10 cellular contexts compared by ENCODE assay signal in the genomic region with DNA sequence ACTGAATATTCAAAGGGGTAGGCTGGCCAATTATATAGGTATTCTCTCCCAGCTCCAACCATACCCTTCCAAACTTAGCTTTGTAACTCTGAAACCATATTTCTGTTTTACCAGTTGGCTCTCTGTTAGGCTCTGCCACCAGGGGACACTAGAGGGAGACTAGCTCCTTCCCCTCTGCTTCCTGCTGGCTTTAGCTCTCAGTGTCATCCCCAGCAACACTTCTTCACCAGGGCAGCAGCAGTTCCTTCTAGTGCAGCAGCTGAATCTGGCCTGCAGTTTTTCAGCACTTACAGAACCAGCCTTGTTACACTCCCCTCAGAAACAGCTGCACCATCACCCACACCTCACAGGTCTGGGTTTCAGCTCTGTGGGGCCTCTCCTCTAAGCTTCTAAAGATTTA. TPM values are rescaled to one million over a fixed set of nuclear protein-coding genes. Genes with fewer than 3 reads are reported as not detected.
DNase-seq lines count a peak whose midpoint lies in the region; ATAC-seq, FAIRE-seq and TF ChIP-seq lines count a peak whose summit lies in the region.
"Had no signal": no experiment of that assay in that cellular context is flagged by ENCODE, and none has a peak within 500 bp of the region (broad histone marks: within the 10 kb centered on the region; RNA-seq: fewer than 3 reads in every experiment).

No MANE protein-coding gene starts in this region.

- H4K91ac ChIP-seq in H9 (ENCODE audit: insufficient read length, low read depth, low read length), result no peak overlapping the region

- intact Hi-C loops in activated CD4-positive, alpha-beta T cell treated with anti-CD3 and anti-CD28 coated beads, Interleukin-2, amount 10 ng/mL, durations not matched to agents 24 days and 14 days (cut with micrococcal nuclease), result loop anchor here (5.0 kb wide), 2 partner anchors 42 to 188 kb away; no protein-coding TSS in a partner anchor

- no peak overlapping the region for H4K5ac ChIP-seq in H9 (ENCODE audit: insufficient read length, low read depth, low read length)

- DNase-seq in BE2C, result peak; percentile 45
- DNase-seq in H9, result peak; percentile 74
- DNase-seq in activated CD4-positive, alpha-beta T cell treated with anti-CD3 and anti-CD28 coated beads, Interleukin-2, amount 10 ng/mL, durations not matched to agents 24 days and 14 days, result peak; percentile 83
- peak; percentile 74 for DNase-seq in iPS-NIHi7 (ENCODE audit: extremely low spot score)
- DNase-seq in NCI-H1417 (lab: John Stamatoyannopoulos, UW), result no peak
- no peak for DNase-seq in HTR-8/SVneo (ENCODE audit: insufficient read length, low spot score)
- DNase-seq in NK-92 treated with Interleukin-12 subunit alpha and Interleukin-12 subunit beta, amount 100 ng/mL, for 24 hours (lab: John Stamatoyannopoulos, UW), result no peak

- H3K36me3 ChIP-seq in BE2C, result no peaks in the 10 kb centered on the region

- H3K23ac ChIP-seq in H9 (ENCODE audit: insufficient read length, low read depth, low read length), result no peak overlapping the region

- H3K4ac ChIP-seq in H9 (ENCODE audit: low read depth, low read length), result no peak overlapping the region

- H3K9me3 ChIP-seq in BE2C, result no peaks in the 10 kb centered on the region
- no peaks in the 10 kb centered on the region for H3K9me3 ChIP-seq in H9 (ENCODE audit: control insufficient read depth, low read depth, low read length)

- H3K56ac ChIP-seq in H9 (ENCODE audit: insufficient read length, low read depth, low read length), result no peak overlapping the region

- H3K79me1 ChIP-seq in H9 (ENCODE audit: insufficient read depth, low read depth, low read length, poor library complexity, severe bottlenecking), result no peaks in the 10 kb centered on the region

- no peak overlapping the region for H2BK5ac ChIP-seq in H9 (ENCODE audit: insufficient read length, low read length)

- H3K27ac ChIP-seq in H9 (ENCODE audit: insufficient read length, low read depth, low read length), result no peak overlapping the region

- no peak overlapping the region for H2BK15ac ChIP-seq in H9 (ENCODE audit: low read depth, low read length)

- no peaks in the 10 kb centered on the region for H3K23me2 ChIP-seq in H9 (ENCODE audit: insufficient read length, low read depth, low read length, poor library complexity, severe bottlenecking)

- peak; percentile 78 for TF ChIP-seq CTCF in BE2C (IDR thresholded peaks at IDR 0.05; ENCODE audit: low read depth, low read length)
- peak; percentile 75 for TF ChIP-seq CTCF in H9 (conservative IDR thresholded peaks at IDR 0.05)

- peaks cover 0 to 3% of the 10 kb centered on the region in 2 experiments; a peak in 1 of 4 replicates for H3K4me1 Mint-ChIP-seq in H9
- peaks cover 64% of the 10 kb centered on the region for H3K4me1 Mint-ChIP-seq in activated CD4-positive, alpha-beta T cell treated with anti-CD3 and anti-CD28 coated beads, Interleukin-2, amount 10 ng/mL, durations not matched to agents 24 days and 14 days

- no peaks in the 10 kb centered on the region; a peak in 3 of 7 replicates for H3K36me3 Mint-ChIP-seq in H9 (ENCODE audit: insufficient read depth in 1 of 3, low read depth in 3 of 3)
- H3K36me3 Mint-ChIP-seq in activated CD4-positive, alpha-beta T cell treated with anti-CD3 and anti-CD28 coated beads, Interleukin-2, amount 10 ng/mL, durations not matched to agents 24 days and 14 days (ENCODE audit: low read depth), result peaks cover 17% of the 10 kb centered on the region

- H3K4me1 ChIP-seq in BE2C (no peaks in the 10 kb centered on the region), H9 (ENCODE audit: insufficient read depth, low read length) (no peaks in the 10 kb centered on the region)

- H3T11ph ChIP-seq in H9 (ENCODE audit: low read length), result no peak overlapping the region

- H3K4me3 Mint-ChIP-seq in H9, result no peak overlapping the region
- no peak overlapping the region for H3K4me3 Mint-ChIP-seq in activated CD4-positive, alpha-beta T cell treated with anti-CD3 and anti-CD28 coated beads, Interleukin-2, amount 10 ng/mL, durations not matched to agents 24 days and 14 days

- H3K9me3 Mint-ChIP-seq in H9, result peaks cover 3% of the 10 kb centered on the region in 2 experiments; a peak in 3 of 5 replicates
- peaks cover 13% of the 10 kb centered on the region for H3K9me3 Mint-ChIP-seq in activated CD4-positive, alpha-beta T cell treated with anti-CD3 and anti-CD28 coated beads, Interleukin-2, amount 10 ng/mL, durations not matched to agents 24 days and 14 days

- no peak overlapping the region for H3K4me2 ChIP-seq in H9 (ENCODE audit: insufficient read depth, insufficient read length, low read length)

- no peak overlapping the region for H3K4me3 ChIP-seq in BE2C (ENCODE audit: low read depth, low read length)

- H3K9ac ChIP-seq in H9 (ENCODE audit: extremely low read depth, insufficient read length, low read length), result no peak overlapping the region

- no peak overlapping the region for H2AK5ac ChIP-seq in H9 (ENCODE audit: insufficient read length, low read length)

- no peak for ATAC-seq in HG02763 (IDR thresholded peaks at IDR 0.05; ENCODE audit: unreplicated experiment)

- no peak overlapping the region for H2BK12ac ChIP-seq in H9 (ENCODE audit: insufficient read length, low read depth, low read length)

- no peak overlapping the region for H3K18ac ChIP-seq in H9 (ENCODE audit: insufficient read length, low read depth, low read length)

- no peak overlapping the region for H2BK120ac ChIP-seq in H9 (ENCODE audit: low read depth, low read length, poor library complexity, severe bottlenecking)

- H3K27me3 ChIP-seq in BE2C (peaks cover 6% of the 10 kb centered on the region), H9 (ENCODE audit: insufficient read depth, low read length) (no peaks in the 10 kb centered on the region)

- no peak overlapping the region for H2BK20ac ChIP-seq in H9 (ENCODE audit: low read depth, low read length, poor library complexity, severe bottlenecking)

- H3K14ac ChIP-seq in H9 (ENCODE audit: insufficient read depth, low read length), result no peak overlapping the region

- FAIRE-seq in HTR-8/SVneo (lab: Jason Lieb, UNC), result no peak
- FAIRE-seq: endothelial cell of umbilical vein, RCC 7860 had no signal

- no peak overlapping the region for H3K27ac Mint-ChIP-seq in H9
- peak overlapping the region; percentile 52 for H3K27ac Mint-ChIP-seq in activated CD4-positive, alpha-beta T cell treated with anti-CD3 and anti-CD28 coated beads, Interleukin-2, amount 10 ng/mL, durations not matched to agents 24 days and 14 days

- no peaks in the 10 kb centered on the region for H3K79me2 ChIP-seq in H9 (ENCODE audit: insufficient read depth, low read length)

- no peaks in the 10 kb centered on the region for H3K27me3 Mint-ChIP-seq in H9 (ENCODE audit: low read depth)
- H3K27me3 Mint-ChIP-seq in activated CD4-positive, alpha-beta T cell treated with anti-CD3 and anti-CD28 coated beads, Interleukin-2, amount 10 ng/mL, durations not matched to agents 24 days and 14 days, result no peaks in the 10 kb centered on the region

- no peak overlapping the region for H2AFZ ChIP-seq in H9 (ENCODE audit: low read length)

- no peaks in the 10 kb centered on the region for H4K20me1 ChIP-seq in H9 (ENCODE audit: control insufficient read depth, insufficient read depth, insufficient read length)

- H4K8ac ChIP-seq in H9 (replicated peaks; ENCODE audit: insufficient read length, low read depth, low read length), result no peak overlapping the region

RNA-seq across cellular contexts. Expression of gene DOCK9, which starts 51.0 kb away (rescaled TPM):
- polyA plus RNA-seq in BE2C (2012; ENCODE audit: insufficient read depth, insufficient read length, low read depth), result 1.2 TPM
- total RNA-seq in H9 (2021), result 19.0 and 23.0 TPM in 2 replicates
- total RNA-seq in activated CD4-positive, alpha-beta T cell treated with anti-CD3 and anti-CD28 coated beads, Interleukin-2, amount 10 ng/mL, durations not matched to agents 24 days and 14 days, result 42.2 and 43.5 TPM in 2 replicates

Comparison
In these comparisons a context has a peak if more than half of its experiments do, and no peak if none do; other contexts are left out.
1. DNase-seq: peak in BE2C (single experiment), H9 (single experiment), activated CD4-positive, alpha-beta T cell treated with anti-CD3 and anti-CD28 coated beads, Interleukin-2, amount 10 ng/mL, durations not matched to agents 24 days and 14 days (single experiment) and iPS-NIHi7 (single experiment); none in NCI-H1417 (0 of 3), HTR-8/SVneo (single experiment) and NK-92 treated with Interleukin-12 subunit alpha and Interleukin-12 subunit beta, amount 100 ng/mL, for 24 hours (single experiment).